In the genomic region with DNA sequence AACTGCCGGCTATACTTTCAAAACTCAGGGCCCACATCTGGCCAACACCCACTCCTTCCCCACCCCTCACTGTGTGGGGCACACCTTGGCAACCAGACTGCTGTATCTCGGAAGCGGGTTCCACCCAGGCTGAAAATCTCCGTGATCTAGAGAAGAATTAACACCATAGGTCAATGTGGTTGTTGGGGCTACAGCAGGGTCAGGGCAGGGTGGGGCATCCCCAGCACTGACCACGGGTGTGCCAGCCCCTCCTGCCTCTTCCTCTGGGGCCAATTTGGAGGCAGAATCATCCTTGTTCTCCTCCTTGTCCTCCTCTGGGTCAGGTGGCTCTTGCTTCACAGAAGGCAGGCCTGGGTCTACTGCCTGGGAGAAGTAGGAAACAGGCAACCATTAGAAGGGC, we compare ENCODE assay signal across 29 cellular contexts. TPM values are rescaled to one million over a fixed set of nuclear protein-coding genes. Genes with fewer than 3 reads are reported as not detected.
"Had no signal": no experiment of that assay in that cellular context is flagged by ENCODE, and none has a peak within 500 bp of the region (broad histone marks: within the 10 kb centered on the region; RNA-seq: fewer than 3 reads in every experiment).

No MANE protein-coding gene starts in this region.

- H3K27ac ChIP-seq: ascending aorta, breast epithelium, cardiac muscle cell, coronary artery, dorsolateral prefrontal cortex had no signal

- H3K4me3 ChIP-seq: ascending aorta, breast epithelium, cardiac muscle cell, coronary artery, dorsolateral prefrontal cortex had no signal

- H3K27me3 Mint-ChIP-seq: activated CD4-positive, alpha-beta memory T cell treated with anti-CD3 and anti-CD28 coated beads for 36 hours; activated CD4-positive, alpha-beta T cell treated with anti-CD3 and anti-CD28 coated beads for 36 hours; activated CD4-positive, alpha-beta T cell treated with anti-CD3 and anti-CD28 coated beads, Interleukin-2, amount 10 ng/mL, durations not matched to agents 24 days and 14 days; activated CD8-positive, alpha-beta memory T cell treated with anti-CD3 and anti-CD28 coated beads, Interleukin-2, amount 10 ng/mL, durations not matched to agents 7 days and 5 days; activated naive CD8-positive, alpha-beta T cell; activated T-helper 17 cell treated with anti-CD3 and anti-CD28 coated beads, Interleukin-2, amount 50 U/mL, for 72 hours; brain; dendritic cell treated with granulocyte-macrophage colony-stimulating factor and Interleukin-4, amounts not matched to agents 40 ng/mL and 50 ng/mL, for 4 days had no signal

- ATAC-seq: activated CD4-positive, alpha-beta T cell treated with anti-CD3 and anti-CD28 coated beads for 36 hours; activated CD8-positive, alpha-beta memory T cell treated with anti-CD3 and anti-CD28 coated beads, Interleukin-2, amount 10 ng/mL, durations not matched to agents 7 days and 5 days; activated CD8-positive, alpha-beta T cell treated with anti-CD3 and anti-CD28 coated beads, Interleukin-2, amount 10 ng/mL, durations not matched to agents 7 days and 5 days; activated T-cell treated with anti-CD3 and anti-CD28 coated beads, Interleukin-2, amount 50 U/mL, for 4 hours; activated T-helper 17 cell treated with anti-CD3 and anti-CD28 coated beads, Interleukin-2, amount 50 U/mL, for 72 hours had no signal

- H3K9me3 ChIP-seq: ascending aorta, breast epithelium had no signal

- H3K4me1 Mint-ChIP-seq: brain had no signal

- H3K9me3 Mint-ChIP-seq: activated CD4-positive, alpha-beta memory T cell treated with anti-CD3 and anti-CD28 coated beads for 36 hours; activated CD4-positive, alpha-beta T cell treated with anti-CD3 and anti-CD28 coated beads, Interleukin-2, amount 10 ng/mL, durations not matched to agents 24 days and 14 days; activated T-cell treated with anti-CD3 and anti-CD28 coated beads, Interleukin-2, amount 50 U/mL, for 4 hours; activated T-helper 17 cell treated with anti-CD3 and anti-CD28 coated beads, Interleukin-2, amount 50 U/mL, for 72 hours; brain; dendritic cell treated with granulocyte-macrophage colony-stimulating factor and Interleukin-4, amounts not matched to agents 40 ng/mL and 50 ng/mL, for 4 days; endodermal cell had no signal

- H3K27ac Mint-ChIP-seq: activated CD4-positive, alpha-beta memory T cell treated with anti-CD3 and anti-CD28 coated beads for 36 hours; activated CD4-positive, alpha-beta T cell treated with anti-CD3 and anti-CD28 coated beads for 36 hours; activated CD4-positive, alpha-beta T cell treated with anti-CD3 and anti-CD28 coated beads, Interleukin-2, amount 10 ng/mL, durations not matched to agents 24 days and 14 days; activated CD8-positive, alpha-beta memory T cell treated with anti-CD3 and anti-CD28 coated beads, Interleukin-2, amount 10 ng/mL, durations not matched to agents 7 days and 5 days; activated CD8-positive, alpha-beta T cell treated with anti-CD3 and anti-CD28 coated beads, Interleukin-2, amount 10 ng/mL, durations not matched to agents 7 days and 5 days; activated naive CD8-positive, alpha-beta T cell; activated T-helper 17 cell treated with anti-CD3 and anti-CD28 coated beads, Interleukin-2, amount 50 U/mL, for 72 hours; brain; dendritic cell treated with granulocyte-macrophage colony-stimulating factor and Interleukin-4, amounts not matched to agents 40 ng/mL and 50 ng/mL, for 4 days; endodermal cell had no signal

- H3K4me1 ChIP-seq: ascending aorta had no signal

- H3K27me3 ChIP-seq: ascending aorta, breast epithelium, cardiac muscle cell, dorsolateral prefrontal cortex had no signal

- DNase-seq: activated CD4-positive, alpha-beta memory T cell treated with anti-CD3 and anti-CD28 coated beads for 36 hours; activated CD4-positive, alpha-beta T cell treated with anti-CD3 and anti-CD28 coated beads for 36 hours; activated CD4-positive, alpha-beta T cell treated with anti-CD3 and anti-CD28 coated beads, Interleukin-2, amount 10 ng/mL, durations not matched to agents 24 days and 14 days; activated CD4-positive, CD25-positive, alpha-beta regulatory T cell; activated CD4-positive, CD25-positive, alpha-beta regulatory T cell treated with anti-CD3 and anti-CD28 coated beads, Interleukin-2, amount 50 U/mL, for 72 hours; activated CD8-positive, alpha-beta memory T cell treated with anti-CD3 and anti-CD28 coated beads, Interleukin-2, amount 10 ng/mL, durations not matched to agents 7 days and 5 days; activated CD8-positive, alpha-beta memory T cell treated with anti-CD3 and anti-CD28 coated beads, Interleukin-2, amount 50 U/mL, for 4 hours; activated CD8-positive, alpha-beta T cell treated with anti-CD3 and anti-CD28 coated beads, Interleukin-2, amount 10 ng/mL, durations not matched to agents 7 days and 5 days; activated effector memory CD4-positive, alpha-beta T cell treated with Interleukin-2 at 50 U/mL for 16 hours; activated gamma-delta T cell treated with Interleukin-2 at 50 U/mL for 16 hours; activated naive CD4-positive, alpha-beta T cell treated with anti-CD3 and anti-CD28 coated beads, Interleukin-2, amount 50 U/mL, for 16 hours; activated naive CD4-positive, alpha-beta T cell treated with Interleukin-2 at 50 U/mL for 16 hours; activated T-cell treated with anti-CD3 and anti-CD28 coated beads, Interleukin-2, amount 50 U/mL, for 4 hours; central memory CD4-positive, alpha-beta T cell; cerebellar nuclear complex; dorsolateral prefrontal cortex; effector memory CD4-positive, alpha-beta T cell; endodermal cell; foreskin fibroblast; head of caudate nucleus; T-helper 2 cell had no signal

- H3K4me3 Mint-ChIP-seq: activated CD4-positive, alpha-beta memory T cell treated with anti-CD3 and anti-CD28 coated beads for 36 hours; activated CD4-positive, alpha-beta T cell treated with anti-CD3 and anti-CD28 coated beads for 36 hours; activated CD4-positive, alpha-beta T cell treated with anti-CD3 and anti-CD28 coated beads, Interleukin-2, amount 10 ng/mL, durations not matched to agents 24 days and 14 days; activated CD8-positive, alpha-beta memory T cell treated with anti-CD3 and anti-CD28 coated beads, Interleukin-2, amount 10 ng/mL, durations not matched to agents 7 days and 5 days; activated CD8-positive, alpha-beta T cell treated with anti-CD3 and anti-CD28 coated beads, Interleukin-2, amount 10 ng/mL, durations not matched to agents 7 days and 5 days; activated naive CD8-positive, alpha-beta T cell; activated T-cell treated with anti-CD3 and anti-CD28 coated beads, Interleukin-2, amount 50 U/mL, for 4 hours; activated T-helper 17 cell treated with anti-CD3 and anti-CD28 coated beads, Interleukin-2, amount 50 U/mL, for 72 hours; brain; dendritic cell treated with granulocyte-macrophage colony-stimulating factor and Interleukin-4, amounts not matched to agents 40 ng/mL and 50 ng/mL, for 4 days; endodermal cell had no signal

RNA-seq across cellular contexts. Expression of gene CFAP53, which starts 6.3 kb away (rescaled TPM):
- total RNA-seq: ascending aorta had no signal
